ENCODE assay signal across 12 cellular contexts in the genomic region with DNA sequence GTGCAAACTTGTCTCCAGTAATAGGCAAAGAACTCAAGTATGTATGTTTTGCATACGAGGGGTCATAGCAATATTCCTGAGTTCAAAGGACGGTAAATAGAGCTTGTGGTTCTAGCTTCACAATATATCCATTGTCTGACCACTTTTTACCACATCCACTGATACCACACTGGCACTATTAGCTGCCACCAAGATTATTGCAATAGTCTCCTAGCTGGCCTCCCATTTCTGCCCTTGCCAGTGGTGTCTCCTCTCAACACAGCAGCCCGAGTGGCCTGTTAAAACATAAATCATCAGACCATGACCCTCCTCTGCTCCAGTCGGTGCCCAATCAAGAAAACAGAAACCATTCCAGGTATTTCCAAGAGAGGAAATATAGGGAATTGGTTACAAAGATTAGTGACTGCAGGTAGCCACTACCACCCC. TPM values are rescaled to one million over a fixed set of nuclear protein-coding genes. Genes with fewer than 3 reads are reported as not detected.
DNase-seq lines count a peak whose midpoint lies in the region; ATAC-seq and TF ChIP-seq lines count a peak whose summit lies in the region.
"Had no signal": no experiment of that assay in that cellular context is flagged by ENCODE, and none has a peak within 500 bp of the region (broad histone marks: within the 10 kb centered on the region; RNA-seq: fewer than 3 reads in every experiment).

No MANE protein-coding gene starts in this region.

- H3K36me3 ChIP-seq in Loucy (ENCODE audit: insufficient read depth, low read length) (no peaks in the 10 kb centered on the region), thoracic aorta (no peaks in the 10 kb centered on the region)

- H3K9me2 ChIP-seq in Loucy (replicated peaks; ENCODE audit: low read depth, low read length), result no peaks in the 10 kb centered on the region

- peaks cover 3% of the 10 kb centered on the region; the same call in 1 of the 2 replicates for H3F3A ChIP-seq in Loucy (ENCODE audit: low read depth)

- no peaks in the 10 kb centered on the region for H3K79me2 ChIP-seq in Loucy (ENCODE audit: insufficient read depth, low read length)

- H3K27me3 ChIP-seq in Loucy (ENCODE audit: insufficient read depth, low read length, poor library complexity, severe bottlenecking) (no peaks in the 10 kb centered on the region), thoracic aorta (replicated peaks; ENCODE audit: insufficient read depth) (no peaks in the 10 kb centered on the region)

- H4K20me1 ChIP-seq in Loucy (ENCODE audit: insufficient read depth, low read length, poor library complexity, severe bottlenecking), result no peaks in the 10 kb centered on the region

- peak; percentile 37 for DNase-seq in dermis blood vessel endothelial cell
- peak; percentile 22 to 49 for DNase-seq in lung microvascular endothelial cell (ENCODE audit: low read depth in 2 of 2)
- no peak for DNase-seq in thoracic aorta (ENCODE audit: low spot score)
- DNase-seq in hepatic stellate cell (ENCODE audit: low spot score), result no peak
- no peak for DNase-seq in activated CD4-positive, CD25-positive, alpha-beta regulatory T cell treated with anti-CD3 and anti-CD28 coated beads, Interleukin-2, amount 50 U/mL, for 72 hours
- DNase-seq in SK-N-DZ (ENCODE audit: low spot score), result no peak
- DNase-seq: immature natural killer cell, NCI-H524 had no signal

- H2AFZ ChIP-seq in Loucy (ENCODE audit: low read length), result peak overlapping the region; percentile 23

- H3K9ac ChIP-seq in Loucy (ENCODE audit: low read depth, low read length, poor library complexity, severe bottlenecking), result peak overlapping the region; percentile 63

- ATAC-seq in thoracic aorta (ENCODE audit: insufficient number of reproducible peaks, low FRiP score, low read depth) (peak; percentile 59), esophagus mucosa (no peak)

- peak overlapping the region; percentile 65 for H3K4me2 ChIP-seq in Loucy (ENCODE audit: low read depth, low read length, poor library complexity, severe bottlenecking)

- H3K27ac ChIP-seq in thoracic aorta, result no peak overlapping the region
- H3K27ac ChIP-seq: VCaP had no signal

- H3K4me1 ChIP-seq in Loucy (ENCODE audit: insufficient read depth, low read length, poor library complexity, severe bottlenecking), result peaks cover 39% of the 10 kb centered on the region
- peaks cover 3 to 7% of the 10 kb centered on the region in 2 donors for H3K4me1 ChIP-seq in thoracic aorta (ENCODE audit: control insufficient read depth in 1 of 2, low read depth in 2 of 2)

- H3K9me3 ChIP-seq in Loucy (ENCODE audit: insufficient read depth, low read depth, low read length) (no peaks in the 10 kb centered on the region), thoracic aorta (no peaks in the 10 kb centered on the region)

- H3K4me3 ChIP-seq in Loucy (ENCODE audit: low read length, poor library complexity, severe bottlenecking), result peak overlapping the region; percentile 48
- H3K4me3 ChIP-seq in thoracic aorta, result peak overlapping the region; percentile 63

- TF ChIP-seq CTCF in Loucy (conservative IDR thresholded peaks at IDR 0.05; ENCODE audit: low read length) (no peak), thoracic aorta (IDR thresholded peaks at IDR 0.05) (no peak)

RNA-seq across cellular contexts. Expression of a gene that starts 17.0 kb away (rescaled TPM):
- total RNA-seq in dermis blood vessel endothelial cell, result not detected in 2 replicates
- total RNA-seq in lung microvascular endothelial cell, result not detected in 2 replicates
- not detected for total RNA-seq in thoracic aorta
- polyA plus RNA-seq in SK-N-DZ (2014; cell fraction: cytosol; rRNA removed), result not detected in 2 replicates
- polyA plus RNA-seq in SK-N-DZ (2014; cell fraction: nucleus; rRNA removed), result not detected in 2 replicates
- total RNA-seq in esophagus mucosa, result not detected
- polyA plus RNA-seq: adipose tissue, immature natural killer cell had no signal

RNA-seq across cellular contexts. Expression of a gene that starts 20.7 kb away (rescaled TPM):
- total RNA-seq in dermis blood vessel endothelial cell (22.2 and 27.9 TPM in 2 replicates), lung microvascular endothelial cell (18.7 and 24.4 TPM in 2 replicates), thoracic aorta (10 to 100 TPM; 10.7 to 27.9 TPM), esophagus mucosa (4.8 TPM)
- 4.4 and 7.1 TPM in 2 replicates for polyA plus RNA-seq in SK-N-DZ (2014; cell fraction: cytosol; rRNA removed)
- polyA plus RNA-seq in SK-N-DZ (2014; cell fraction: nucleus; rRNA removed), result 1.1 and 1.3 TPM in 2 replicates

Comparison
In these comparisons a context has a peak if more than half of its experiments do, and no peak if none do; other contexts are left out.
1. DNase-seq: peak in dermis blood vessel endothelial cell (single experiment) and lung microvascular endothelial cell (2 of 2); none in thoracic aorta (single experiment), hepatic stellate cell (single experiment), activated CD4-positive, CD25-positive, alpha-beta regulatory T cell treated with anti-CD3 and anti-CD28 coated beads, Interleukin-2, amount 50 U/mL, for 72 hours (single experiment) and SK-N-DZ (single experiment).